22 cellular contexts compared by ENCODE assay signal in the genomic region with DNA sequence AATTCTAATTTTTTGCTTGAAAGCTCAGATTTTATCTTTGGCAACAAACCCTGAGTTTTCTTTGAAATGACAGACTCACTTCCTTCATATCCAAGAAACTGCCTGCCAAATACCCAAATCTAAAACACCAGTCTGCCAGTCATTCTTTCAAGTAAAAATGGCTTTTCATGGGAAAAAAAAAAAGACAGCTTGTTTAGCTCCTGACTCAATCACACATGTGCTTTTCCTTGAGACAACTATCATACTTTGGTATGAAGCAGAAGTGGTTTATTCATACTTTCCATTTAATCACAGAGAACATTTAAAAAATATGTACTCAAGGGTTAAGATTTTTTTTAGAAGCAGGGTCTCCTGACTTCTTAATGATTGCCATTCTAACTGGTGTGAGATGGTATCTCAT. TPM values are rescaled to one million over a fixed set of nuclear protein-coding genes. Genes with fewer than 3 reads are reported as not detected.
"Had no signal": no experiment of that assay in that cellular context is flagged by ENCODE, and none has a peak within 500 bp of the region (broad histone marks: within the 10 kb centered on the region; RNA-seq: fewer than 3 reads in every experiment).

No MANE protein-coding gene starts in this region.

- H3K4me3 ChIP-seq: adrenal gland, breast epithelium, coronary artery, esophagus muscularis mucosa, left lung, lung, thoracic aorta had no signal

- DNase-seq: activated B cell treated with CpG ODN at 0.5 μM for 24 hours; activated CD4-positive, alpha-beta T cell treated with anti-CD3 and anti-CD28 coated beads for 36 hours; activated CD4-positive, alpha-beta T cell treated with anti-CD3 and anti-CD28 coated beads, Interleukin-2, amount 50 U/mL, for 4 hours; activated CD8-positive, alpha-beta memory T cell treated with anti-CD3 and anti-CD28 coated beads for 24 hours; activated CD8-positive, alpha-beta memory T cell treated with anti-CD3 and anti-CD28 coated beads, Interleukin-2, amount 50 U/mL, for 4 hours; activated T-cell treated with anti-CD3 and anti-CD28 coated beads, Interleukin-2, amount 50 U/mL, for 24 hours; adrenal gland; left lung; naive thymus-derived CD4-positive, alpha-beta T cell; occipital lobe; posterior cingulate gyrus; stimulated activated CD4-positive, alpha-beta T cell treated with anti-CD3 and anti-CD28 coated beads, Interleukin-4, amount 100 ng/mL, for 1 hour; stimulated activated naive CD4-positive, alpha-beta T cell; T-helper 1 cell had no signal

- ATAC-seq: activated CD4-positive, alpha-beta T cell treated with anti-CD3 and anti-CD28 coated beads for 36 hours; activated naive CD4-positive, alpha-beta T cell treated with anti-CD3 and anti-CD28 coated beads, Interleukin-2, amount 50 U/mL, for 72 hours; activated T-helper 17 cell treated with anti-CD3 and anti-CD28 coated beads, Interleukin-2, amount 50 U/mL, for 72 hours; left lung; naive thymus-derived CD4-positive, alpha-beta T cell; sciatic nerve had no signal

RNA-seq across cellular contexts. Expression of gene CSRNP3, which starts 40.5 kb away (rescaled TPM):
- total RNA-seq: activated B cell treated with CpG ODN at 0.5 μM for 24 hours; activated CD4-positive, alpha-beta T cell treated with anti-CD3 and anti-CD28 coated beads for 36 hours; activated naive CD4-positive, alpha-beta T cell treated with anti-CD3 and anti-CD28 coated beads, Interleukin-2, amount 50 U/mL, for 72 hours; activated T-helper 17 cell treated with anti-CD3 and anti-CD28 coated beads, Interleukin-2, amount 50 U/mL, for 72 hours; naive thymus-derived CD4-positive, alpha-beta T cell had no signal
- polyA plus RNA-seq: naive thymus-derived CD4-positive, alpha-beta T cell had no signal
